In the genomic region with DNA sequence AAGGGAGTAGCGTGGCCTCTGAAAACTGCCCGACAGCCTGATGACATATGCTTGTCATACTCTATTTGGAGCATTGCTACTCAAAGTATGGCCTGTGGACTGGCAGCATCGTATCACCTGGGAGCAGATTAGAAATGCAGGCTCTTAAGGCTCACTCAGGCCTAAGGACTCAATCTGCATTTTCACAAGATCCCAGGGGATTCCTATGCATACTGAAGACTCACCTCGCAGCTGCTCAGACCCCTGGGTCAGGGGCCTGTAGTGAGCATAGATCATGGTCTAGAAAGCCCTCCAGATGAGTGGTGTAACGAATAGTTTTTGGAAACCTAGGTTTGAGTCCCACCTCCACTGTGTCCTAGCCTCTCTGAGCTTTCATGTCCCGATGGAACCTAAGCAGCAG, we compare ENCODE assay signal across 27 cellular contexts.
DNase-seq lines count a peak whose midpoint lies in the region; ATAC-seq and TF ChIP-seq lines count a peak whose summit lies in the region.
"Had no signal": no experiment of that assay in that cellular context is flagged by ENCODE, and none has a peak within 500 bp of the region (broad histone marks: within the 10 kb centered on the region; RNA-seq: fewer than 3 reads in every experiment).

No MANE protein-coding gene starts in this region.

- peak overlapping the region; percentile 8 for H3K27ac ChIP-seq in angular gyrus (ENCODE audit: low read depth, low read length)
- H3K27ac ChIP-seq in iPS-20b (ENCODE audit: low read length), result no peak overlapping the region
- peak overlapping the region in 3 of 4 donors; percentile 29 to 41 (median 31) for H3K27ac ChIP-seq in gastrocnemius medialis
- no peak overlapping the region for H3K27ac ChIP-seq in left lung
- H3K27ac ChIP-seq: KMS-11, SK-N-MC had no signal

- H3K27me3 ChIP-seq in iPS-20b (ENCODE audit: insufficient read depth, low read length) (peaks cover 8% of the 10 kb centered on the region; the same call in 1 of the 2 replicates), gastrocnemius medialis (no peaks in the 10 kb centered on the region), left lung (peaks cover 8 to 78% of the 10 kb centered on the region in 2 donors)

- TF ChIP-seq CTCF in gastrocnemius medialis (IDR thresholded peaks at IDR 0.05 in 4 of 5, conservative IDR thresholded peaks at IDR 0.05 in 1 of 5) (no peak), left lung (IDR thresholded peaks at IDR 0.05) (no peak)

- no peak for TF ChIP-seq POLR2A in gastrocnemius medialis (IDR thresholded peaks at IDR 0.05)

- H3K36me3 ChIP-seq in iPS-20b (ENCODE audit: insufficient read depth, low read depth, low read length) (no peaks in the 10 kb centered on the region), gastrocnemius medialis (no peaks in the 10 kb centered on the region), left lung (no peaks in the 10 kb centered on the region)
- H3K36me3 ChIP-seq: BE2C had no signal

- peak; percentile 18 to 67 for DNase-seq in NCI-H524 (lab: John Stamatoyannopoulos, UW)
- DNase-seq in NCI-H524 treated with DMSO at 0.1 percent for 48 hours (lab: John Stamatoyannopoulos, UW), result no peak
- no peak for DNase-seq in gastrocnemius medialis
- DNase-seq in left lung, result no peak
- no peak for DNase-seq in MV-4-11 (lab: John Stamatoyannopoulos, UW)
- DNase-seq: 8988T; ACHN; CD8-positive, alpha-beta memory T cell; DMS 273 treated with DMSO at 0.1 percent for 48 hours; DMS79; EL; GF-D8; GOT3; NCI-H1092; NCI-H1417 treated with DMSO at 0.1 percent for 48 hours; NCI-H1694 treated with DMSO at 0.1 percent for 48 hours; NCI-H2081 treated with DMSO at 0.1 percent for 48 hours; NCI-H446; NCI-H526 treated with DMSO at 0.1 percent for 48 hours; SIG-M5 had no signal

- in situ Hi-C loops in gastrocnemius medialis (cut with MboI; ENCODE audit: low sequenced_read_pairs in 4 of 4), result no loop called here

- ATAC-seq in gastrocnemius medialis (no peak), left lung (no peak), HG03108 (IDR thresholded peaks at IDR 0.05; ENCODE audit: unreplicated experiment) (no peak)
- ATAC-seq: HCT116 had no signal

- no peaks in the 10 kb centered on the region for H3K9me3 ChIP-seq in iPS-20b (ENCODE audit: insufficient read depth, low read depth, low read length)
- no peaks in the 10 kb centered on the region for H3K9me3 ChIP-seq in gastrocnemius medialis
- H3K9me3 ChIP-seq in left lung, result no peaks in the 10 kb centered on the region
- H3K9me3 ChIP-seq: BE2C had no signal

- intact Hi-C loops in gastrocnemius medialis (cut with DNase I; ENCODE audit: low total_unique reads) (no loop called here), left lung (cut with DNase I) (no loop called here)

- H3K4me3 ChIP-seq in iPS-20b (ENCODE audit: low read length) (no peak overlapping the region), gastrocnemius medialis (no peak overlapping the region), left lung (no peak overlapping the region)
- H3K4me3 ChIP-seq: SK-N-MC had no signal

- H3K4me1 ChIP-seq in iPS-20b (ENCODE audit: insufficient read depth, low read length) (peaks cover 32% of the 10 kb centered on the region; the same call in 1 of the 2 replicates), gastrocnemius medialis (peaks cover 29 to 34% of the 10 kb centered on the region in 2 donors), left lung (no peaks in the 10 kb centered on the region)

- H3K9ac ChIP-seq in iPS-20b (ENCODE audit: low read depth, low read length), result peak overlapping the region; percentile 26; the same call in 1 of the 2 replicates
- H3K9ac ChIP-seq: KMS-11 had no signal

Comparison
In these comparisons a context has a peak if more than half of its experiments do, and no peak if none do; other contexts are left out.
1. DNase-seq: peak in NCI-H524 (2 of 2); none in NCI-H524 treated with DMSO at 0.1 percent for 48 hours (single experiment), gastrocnemius medialis (0 of 2), left lung (0 of 2) and MV-4-11 (single experiment).
2. H3K27ac ChIP-seq: peak in angular gyrus (single experiment) and gastrocnemius medialis (3 of 4); none in iPS-20b (single experiment) and left lung (0 of 2).